1 cellular context compared by ENCODE assay signal in genomic region chr2:119487434-119488244, GRCh38.
A peak's percentile ranks its signal among the peaks of the same experiment; 100 is the strongest.
TF ChIP-seq lines count a peak whose summit lies in the region.

No MANE protein-coding gene starts in this region.

TF ChIP-seq in HepG2, 621 proteins besides CTCF, POLR2A, EP300 and RAD21 (continued from another document):
- TF ChIP-seq ATF7 (IDR thresholded peaks at IDR 0.05): no peak
- no peak for TF ChIP-seq ATF7 (CRISPR knock-in tag; IDR thresholded peaks at IDR 0.05)
- no peak for TF ChIP-seq ZNF3 (CRISPR knock-in tag; IDR thresholded peaks at IDR 0.05)
- TF ChIP-seq ZNF275 (CRISPR knock-in tag; IDR thresholded peaks at IDR 0.05; ENCODE audit: borderline replicate concordance): no peak
- TF ChIP-seq HCFC1 (IDR thresholded peaks at IDR 0.05; ENCODE audit: low read depth, low read length): no peak
- no peak for TF ChIP-seq ZNF597 (CRISPR knock-in tag; IDR thresholded peaks at IDR 0.05)
- TF ChIP-seq NONO (IDR thresholded peaks at IDR 0.05): no peak
- TF ChIP-seq NONO (CRISPR knock-in tag; conservative IDR thresholded peaks at IDR 0.05): no peak; the same call in 1 of the 2 replicates
- TF ChIP-seq BRF2 (CRISPR knock-in tag; IDR thresholded peaks at IDR 0.05): no peak
- TF ChIP-seq ZKSCAN5 (CRISPR knock-in tag; IDR thresholded peaks at IDR 0.05): no peak
- TF ChIP-seq ZC3H13 (CRISPR knock-in tag; IDR thresholded peaks at IDR 0.05): no peak
- no peak for TF ChIP-seq PHB2 (IDR thresholded peaks at IDR 0.05; ENCODE audit: partially characterized antibody)
- TF ChIP-seq BCL6 (CRISPR knock-in tag; IDR thresholded peaks at IDR 0.05): peak; percentile 15; the same call in 1 of the 2 replicates
- TF ChIP-seq ATF7-NPFF (CRISPR knock-in tag; IDR thresholded peaks at IDR 0.05; ENCODE audit: low read depth): peak; percentile 68
- peak; percentile 89 for TF ChIP-seq HES4 (CRISPR knock-in tag; IDR thresholded peaks at IDR 0.05; ENCODE audit: borderline replicate concordance)
- TF ChIP-seq HNRNPLL (IDR thresholded peaks at IDR 0.05; ENCODE audit: low read depth, low read length, poor library complexity, severe bottlenecking): no peak
- TF ChIP-seq MYPOP (CRISPR knock-in tag; IDR thresholded peaks at IDR 0.05): 0 out of 2 replicates have a peak, but pooled peaks have one; percentile 29
- peak; percentile 37; the same call in 1 of the 3 replicates for TF ChIP-seq MXI1 (IDR thresholded peaks at IDR 0.05; ENCODE audit: borderline replicate concordance, low read depth, low read length)
- peak; percentile 57; the same call in 1 of the 2 replicates for TF ChIP-seq KMT2B (CRISPR knock-in tag; IDR thresholded peaks at IDR 0.05)
- peak; percentile 89 for TF ChIP-seq IRF9 (CRISPR knock-in tag; IDR thresholded peaks at IDR 0.05; ENCODE audit: borderline replicate concordance)
- peak; percentile 12; the same call in 1 of the 2 replicates for TF ChIP-seq ZNF691 (CRISPR knock-in tag; IDR thresholded peaks at IDR 0.05; ENCODE audit: borderline replicate concordance, low read depth)
- no peak; the same call in 1 of the 2 replicates for TF ChIP-seq GZF1 (CRISPR knock-in tag; IDR thresholded peaks at IDR 0.05)
- TF ChIP-seq SRF (IDR thresholded peaks at IDR 0.05; ENCODE audit: low read depth, low read length): peak; percentile 55; the same call in 1 of the 2 replicates
- TF ChIP-seq ZNF143 (CRISPR knock-in tag; IDR thresholded peaks at IDR 0.05): 0 out of 2 replicates have a peak, but pooled peaks have one; percentile 34
- no peak for TF ChIP-seq KLF13 (CRISPR knock-in tag; IDR thresholded peaks at IDR 0.05)
- no peak for TF ChIP-seq PAWR (CRISPR knock-in tag; IDR thresholded peaks at IDR 0.05; ENCODE audit: borderline replicate concordance)
